22 cellular contexts compared by ENCODE assay signal in genomic region chr2:70709746-70710145, GRCh38. TPM values are rescaled to one million over a fixed set of nuclear protein-coding genes. Genes with fewer than 3 reads are reported as not detected.
DNase-seq lines count a peak whose midpoint lies in the region; ATAC-seq, FAIRE-seq and TF ChIP-seq lines count a peak whose summit lies in the region.
"Had no signal": no experiment of that assay in that cellular context is flagged by ENCODE, and none has a peak within 500 bp of the region (broad histone marks: within the 10 kb centered on the region; RNA-seq: fewer than 3 reads in every experiment).

No MANE protein-coding gene starts in this region.

- H3K4me2 ChIP-seq in K562 (ENCODE audit: insufficient read depth, low read length): no peak overlapping the region

- peaks cover 11% of the 10 kb centered on the region for H3K79me2 ChIP-seq in K562 (ENCODE audit: control insufficient read depth, insufficient read depth, low read length)

- H2AFZ ChIP-seq in K562 (ENCODE audit: low read depth, low read length): no peak overlapping the region

- no peaks in the 10 kb centered on the region for H3K9me3 Mint-ChIP-seq in activated naive CD4-positive, alpha-beta T cell treated with anti-CD3 and anti-CD28 coated beads, Interleukin-2, amount 50 U/mL, for 72 hours

- CTCF ChIA-PET in K562 (lab: Yijun Ruan, JAX; ENCODE audit: low intra/inter-chr PET ratio): no interaction called here

- intact Hi-C loops in K562 (cut with micrococcal nuclease) (loop anchor here (5.0 kb wide), 1 partner anchor 58 kb away; the partner anchor contains the start of gene ADD2), left lung (cut with DNase I) (no loop called here), ascending aorta (cut with DNase I) (no loop called here)

- FAIRE-seq in K562 (lab: Jason Lieb, UNC): no peak
- FAIRE-seq: GM18507, HepG2 had no signal

- no peak for ATAC-seq in activated naive CD4-positive, alpha-beta T cell treated with anti-CD3 and anti-CD28 coated beads, Interleukin-2, amount 50 U/mL, for 72 hours
- ATAC-seq in K562 (no peak), left lung (peak; percentile 17)
- ATAC-seq: HepG2, Panc1, SK-N-SH treated with all-trans-retinoic acid at 6 μM for 48 hours had no signal

- peaks cover 16 to 25% of the 10 kb centered on the region in 2 experiments; a peak in 4 of 5 replicates for H3K4me1 ChIP-seq in K562 (replicated peaks in 1 of 2; ENCODE audit: control insufficient read depth in 2 of 2, insufficient read depth in 2 of 2, low read length in 2 of 2)
- no peaks in the 10 kb centered on the region for H3K4me1 ChIP-seq in left lung
- H3K4me1 ChIP-seq in ascending aorta: no peaks in the 10 kb centered on the region

- POLR2A ChIA-PET in K562 (lab: Yijun Ruan, JAX): interaction anchor here (0.8 to 1.7 kb wide), 4 partner anchors 8 to 34 kb away, joined by 3 to 5 read pairs (median 3); no protein-coding TSS in a partner anchor

- H3K27ac ChIP-seq in K562 (ENCODE audit: extremely low read depth, low read depth, low read length): no peak overlapping the region
- peak overlapping the region in 1 of 2 donors; percentile 28 for H3K27ac ChIP-seq in left lung
- no peak overlapping the region for H3K27ac ChIP-seq in ascending aorta
- H3K27ac ChIP-seq: C4-2B had no signal

- H3K36me3 ChIP-seq in K562 (ENCODE audit: control insufficient read depth, insufficient read depth, low read length): peaks cover 47% of the 10 kb centered on the region
- H3K36me3 ChIP-seq in left lung: no peaks in the 10 kb centered on the region
- no peaks in the 10 kb centered on the region for H3K36me3 ChIP-seq in ascending aorta

- no peaks in the 10 kb centered on the region for H3K9me1 ChIP-seq in K562 (ENCODE audit: control insufficient read depth, insufficient read depth, low read length)

- no peaks in the 10 kb centered on the region for H4K20me1 ChIP-seq in K562 (replicated peaks; ENCODE audit: control insufficient read depth, insufficient read depth, low read length)

- WGBS in K562 (ENCODE audit: insufficient coverage, low coverage, missing lambda C conversion rate): 32% methylated on average over 4 of the region's 4 CpGs

- H3K27me3 ChIP-seq in K562 (ENCODE audit: control insufficient read depth in 2 of 2, insufficient read depth in 2 of 2, low read length in 2 of 2): no peaks in the 10 kb centered on the region
- H3K27me3 ChIP-seq in left lung: no peaks in the 10 kb centered on the region
- no peaks in the 10 kb centered on the region for H3K27me3 ChIP-seq in ascending aorta

- no peak for TF ChIP-seq RAD21 in K562 (CRISPR knock-in tag; conservative IDR thresholded peaks at IDR 0.05 in 1 of 2, IDR thresholded peaks at IDR 0.05 in 1 of 2)

- TF ChIP-seq POLR2A in K562 (conservative IDR thresholded peaks at IDR 0.05): no peak

- DNase-seq in activated naive CD4-positive, alpha-beta T cell treated with anti-CD3 and anti-CD28 coated beads, Interleukin-2, amount 50 U/mL, for 72 hours (ENCODE audit: low spot score in 2 of 2): no peak
- DNase-seq in activated naive CD4-positive, alpha-beta T cell treated with anti-CD3 and anti-CD28 coated beads, Interleukin-2, amount 50 U/mL, for 16 hours: no peak
- DNase-seq in K562 (ENCODE audit: extremely low read depth in 1 of 4, low spot score in 3 of 4) (peak in 1 of 4 experiments; percentile 27), left lung (no peak), NCI-H187 (lab: John Stamatoyannopoulos, UW) (no peak), RKO (ENCODE audit: low spot score) (no peak), GOT3 (lab: John Stamatoyannopoulos, UW) (no peak), ascending aorta (ENCODE audit: low spot score in 2 of 2) (no peak)
- DNase-seq: DMS53, GDM1, KBM-7, MM.1S, NCI-H1092, NCI-H1436 treated with DMSO at 0.1 percent for 48 hours, NCI-H2029, NCI-H510A treated with DMSO at 0.1 percent for 48 hours, NCI-H748 treated with DMSO at 0.1 percent for 48 hours had no signal

- no peak overlapping the region for H3K4me3 ChIP-seq in K562
- no peak overlapping the region for H3K4me3 ChIP-seq in left lung
- no peak overlapping the region for H3K4me3 ChIP-seq in ascending aorta

- no peak for TF ChIP-seq EP300 in K562 (IDR thresholded peaks at IDR 0.05; ENCODE audit: low read length)

- peak overlapping the region; percentile 45 to 60 for H3K27ac Mint-ChIP-seq in activated naive CD4-positive, alpha-beta T cell treated with anti-CD3 and anti-CD28 coated beads, Interleukin-2, amount 50 U/mL, for 72 hours

- no TSS peak for BruUV-seq in K562 (replicated peaks; lab: Mats Ljungman, UMichigan)

- no peaks in the 10 kb centered on the region for H3K9me3 ChIP-seq in K562 (replicated peaks; ENCODE audit: control insufficient read depth, insufficient read depth, low read depth, low read length)
- H3K9me3 ChIP-seq in left lung: no peaks in the 10 kb centered on the region
- H3K9me3 ChIP-seq in ascending aorta: no peaks in the 10 kb centered on the region

- in situ Hi-C loops in K562 (cut with MboI): no loop called here

- H3K36me3 Mint-ChIP-seq in activated naive CD4-positive, alpha-beta T cell treated with anti-CD3 and anti-CD28 coated beads, Interleukin-2, amount 50 U/mL, for 72 hours: no peaks in the 10 kb centered on the region

- H3K9ac ChIP-seq in K562 (ENCODE audit: insufficient read depth in 1 of 2, low read depth in 2 of 2, low read length in 2 of 2): peak overlapping the region in 1 of 2 experiments; percentile 69; a peak in 1 of 4 replicates

- TF ChIP-seq CTCF in K562 (IDR thresholded peaks at IDR 0.05 in 2 of 3, conservative IDR thresholded peaks at IDR 0.05 in 1 of 3; ENCODE audit: insufficient read depth in 2 of 3, low read depth in 1 of 3, low read length in 3 of 3) (no peak), left lung (IDR thresholded peaks at IDR 0.05) (no peak), ascending aorta (IDR thresholded peaks at IDR 0.05) (no peak)

TF ChIP-seq in K562, 482 proteins besides CTCF, POLR2A, EP300 and RAD21:
- TF ChIP-seq ZNF785 (CRISPR knock-in tag; IDR thresholded peaks at IDR 0.05) (no peak), CBFA2T2 (conservative IDR thresholded peaks at IDR 0.05) (peak; percentile 35), CHD1 (IDR thresholded peaks at IDR 0.05; ENCODE audit: low read length) (no peak), BRD9 (IDR thresholded peaks at IDR 0.05; ENCODE audit: low read depth, partially characterized antibody) (no peak), ZNF277 (CRISPR knock-in tag; IDR thresholded peaks at IDR 0.05; ENCODE audit: borderline replicate concordance) (no peak), ZNF3 (CRISPR knock-in tag; IDR thresholded peaks at IDR 0.05) (no peak), SAFB (IDR thresholded peaks at IDR 0.05; ENCODE audit: borderline replicate concordance, low read depth, low read length) (no peak), CBFA2T3 (IDR thresholded peaks at IDR 0.05) (peak; percentile 59), EGR1 (conservative IDR thresholded peaks at IDR 0.05) (no peak), MAFK (IDR thresholded peaks at IDR 0.05; ENCODE audit: low read length) (no peak), ZNF175 (CRISPR knock-in tag; IDR thresholded peaks at IDR 0.05; ENCODE audit: low read depth) (no peak), CC2D1A (IDR thresholded peaks at IDR 0.05) (no peak), KLF10 (CRISPR knock-in tag; IDR thresholded peaks at IDR 0.05) (no peak)

RNA-seq across cellular contexts. Expression of gene ADD2, which starts 58.3 kb away (rescaled TPM):
- 10 to 100 TPM; 18.3 to 76.0 TPM for total RNA-seq in activated naive CD4-positive, alpha-beta T cell treated with anti-CD3 and anti-CD28 coated beads, Interleukin-2, amount 50 U/mL, for 72 hours
- 39.1 and 60.6 TPM in 2 replicates for total RNA-seq in K562 (2011; cell fraction: chromatin; rRNA removed; ENCODE audit: low replicate concordance)
- 38.0 and 48.7 TPM in 2 replicates for total RNA-seq in K562 (2011; cell fraction: nucleolus; rRNA removed)
- 46.6 and 51.7 TPM in 2 replicates for total RNA-seq in K562 (2011; cell fraction: nucleoplasm; rRNA removed)
- total RNA-seq in K562 (2014; rRNA removed): 52.1 and 59.3 TPM in 2 replicates
- 18.1 and 19.1 TPM in 2 replicates for total RNA-seq in K562 (2014; rRNA removed; fragmentation: Illumina TruSeq; extraction: Trizol)
- 17.9 and 19.7 TPM in 2 replicates for total RNA-seq in K562 (2015; rRNA removed; fragmentation: Illumina TruSeq; extraction: Trizol)
- 59.6 and 63.0 TPM in 2 replicates for total RNA-seq in K562 (2021)
- 15.0 and 36.2 TPM in 2 replicates for polyA plus RNA-seq in K562 (2011; rRNA removed)
- 20.6 and 70.3 TPM in 2 replicates for polyA plus RNA-seq in K562 (2011; cell fraction: cytosol; rRNA removed)
- polyA plus RNA-seq in K562 (2011; cell fraction: nucleus; rRNA removed): 23.5 and 81.6 TPM in 2 replicates
- polyA plus RNA-seq in K562 (2012): 20.9 and 29.6 TPM in 2 replicates
- polyA plus RNA-seq in K562 (2014; fragmentation: Illumina TruSeq; extraction: Trizol): 60.0 and 60.4 TPM in 2 replicates
- 1 to 10 TPM; 3.5 to 4.0 TPM for polyA plus RNA-seq in K562 (2014; fragmentation: Nextera tagmentation; extraction: Ambion mirVana)
- 55.9 and 58.6 TPM in 2 replicates for polyA plus RNA-seq in K562 (2014; rRNA removed)
- 17.1 and 65.5 TPM in 2 replicates for polyA minus RNA-seq in K562 (2011; rRNA and poly(A)+ RNA removed)
- polyA minus RNA-seq in K562 (2011; cell fraction: cytosol; rRNA and poly(A)+ RNA removed): 26.8 and 57.4 TPM in 2 replicates
- 12.8 and 32.0 TPM in 2 replicates for polyA minus RNA-seq in K562 (2011; cell fraction: nucleus; rRNA and poly(A)+ RNA removed)
- total RNA-seq in left lung: 10 to 100 TPM in 1 of 2 donors, under 1 TPM in 1; 0.92 to 12.2 TPM
- total RNA-seq in ascending aorta: 10.2 TPM
